In genomic region chr11:47216141-47216798, GRCh38 we compare ENCODE assay signal across 8 cellular contexts. TPM values are rescaled to one million over a fixed set of nuclear protein-coding genes. Genes with fewer than 3 reads are reported as not detected.
DNase-seq lines count a peak whose midpoint lies in the region; ATAC-seq, FAIRE-seq and TF ChIP-seq lines count a peak whose summit lies in the region.

No MANE protein-coding gene starts in this region.

- peaks cover 18 to 27% of the 10 kb centered on the region in 2 donors for H3K36me3 Mint-ChIP-seq in CD14-positive monocyte
- H3K36me3 Mint-ChIP-seq in neural progenitor cell: no peaks in the 10 kb centered on the region

- peak; percentile 40 for FAIRE-seq in GM19239 (lab: Jason Lieb, UNC)

- no peaks in the 10 kb centered on the region for H3K9me3 Mint-ChIP-seq in CD14-positive monocyte
- H3K9me3 Mint-ChIP-seq in neural progenitor cell: no peaks in the 10 kb centered on the region

- H3K4me1 Mint-ChIP-seq in CD14-positive monocyte (peaks cover 32% of the 10 kb centered on the region), neural progenitor cell (peaks cover 23% of the 10 kb centered on the region)

- intact Hi-C loops in CD14-positive monocyte (cut with micrococcal nuclease): loop anchor here (5.0 kb wide), 2 partner anchors 36 to 39 kb away; partner anchors contain the start of gene ARFGAP2 (in 2 of the 2)

- WGBS in esophagus, 2 donors: 2 to 10% methylated on average over 12 of the region's 12 CpGs

- H3K27me3 ChIP-seq in esophagus (ENCODE audit: control insufficient read depth in 1 of 2, insufficient read depth in 2 of 2, low read length in 2 of 2) (no peaks in the 10 kb centered on the region), neural progenitor cell (no peaks in the 10 kb centered on the region)

- H3K9ac ChIP-seq in neural progenitor cell: peak overlapping the region; percentile 67

- H3K4me3 ChIP-seq in esophagus (ENCODE audit: low read depth in 1 of 2, low read length in 2 of 2): peak overlapping the region; percentile 65 to 77
- H3K4me3 ChIP-seq in neural progenitor cell: peak overlapping the region; percentile 54

- H3K27ac Mint-ChIP-seq in CD14-positive monocyte: peak overlapping the region; percentile 63 to 97 (median 83)
- no peak overlapping the region for H3K27ac Mint-ChIP-seq in neural progenitor cell

- H3K27me3 Mint-ChIP-seq in CD14-positive monocyte (ENCODE audit: low read depth in 3 of 3): no peaks in the 10 kb centered on the region
- H3K27me3 Mint-ChIP-seq in neural progenitor cell (ENCODE audit: insufficient read depth, low read depth): peaks cover 15% of the 10 kb centered on the region

- H3K4me3 Mint-ChIP-seq in CD14-positive monocyte (peak overlapping the region; percentile 98 to 100), neural progenitor cell (peak overlapping the region; percentile 86)

- no peak for TF ChIP-seq CTCF in CD14-positive monocyte (IDR thresholded peaks at IDR 0.05)
- peak; percentile 19 for TF ChIP-seq CTCF in neural progenitor cell (IDR thresholded peaks at IDR 0.05)

- H3K79me2 ChIP-seq in neural progenitor cell (ENCODE audit: low read depth): peaks cover 45% of the 10 kb centered on the region

- H3K27ac ChIP-seq in esophagus (ENCODE audit: low read depth in 2 of 2, low read length in 1 of 2): peak overlapping the region; percentile 90 to 99
- H3K27ac ChIP-seq in neural progenitor cell: no peak overlapping the region

- H2AFZ ChIP-seq in neural progenitor cell (replicated peaks): no peak overlapping the region

- no peak for ATAC-seq in HG03521 (IDR thresholded peaks at IDR 0.05; ENCODE audit: unreplicated experiment)

- H4K20me1 ChIP-seq in neural progenitor cell (ENCODE audit: low read depth): peaks cover 3% of the 10 kb centered on the region

- DNase-seq in CD14-positive monocyte (ENCODE audit: low spot score): no peak
- DNase-seq in GM19239 (ENCODE audit: insufficient read length, low spot score): no peak
- peak; percentile 16 for DNase-seq in NCI-H1092 (lab: John Stamatoyannopoulos, UW)
- DNase-seq in activated CD8-positive, alpha-beta memory T cell treated with anti-CD3 and anti-CD28 coated beads for 24 hours: peak; percentile 88
- DNase-seq in neural progenitor cell (ENCODE audit: low spot score): peak; percentile 32
- DNase-seq in stromal cell of bone marrow (ENCODE audit: low read depth): peak; percentile 82

- H3K4me1 ChIP-seq in esophagus (ENCODE audit: control insufficient read depth in 2 of 2, insufficient read depth in 2 of 2, low read length in 1 of 2): peaks cover 2 to 8% of the 10 kb centered on the region in 2 donors
- peaks cover 28% of the 10 kb centered on the region for H3K4me1 ChIP-seq in neural progenitor cell

- no peaks in the 10 kb centered on the region for H3K9me3 ChIP-seq in esophagus (ENCODE audit: control insufficient read depth in 2 of 2, insufficient read depth in 1 of 2, low read depth in 1 of 2, low read length in 1 of 2)
- no peaks in the 10 kb centered on the region for H3K9me3 ChIP-seq in neural progenitor cell (ENCODE audit: low read depth)

- peaks cover 9% of the 10 kb centered on the region for H3F3A ChIP-seq in neural progenitor cell (ENCODE audit: low read depth)

- H3K36me3 ChIP-seq in esophagus (ENCODE audit: control insufficient read depth in 2 of 2, insufficient read depth in 2 of 2, low read length in 1 of 2) (peaks cover 0 to 4% of the 10 kb centered on the region in 2 donors), neural progenitor cell (no peaks in the 10 kb centered on the region)

- peak overlapping the region; percentile 86 for H3K4me2 ChIP-seq in neural progenitor cell

RNA-seq across cellular contexts. Expression of gene DDB2, which starts 1.5 kb away (rescaled TPM):
- polyA plus RNA-seq in CD14-positive monocyte (1 to 10 TPM; 5.9 to 9.0 TPM), esophagus (10 to 100 TPM; 41.9 to 54.3 TPM)
- 61.4 and 76.9 TPM in 2 replicates for total RNA-seq in neural progenitor cell (ENCODE audit: low replicate concordance)

RNA-seq across cellular contexts. Expression of gene PACSIN3, which starts 30.0 kb away (rescaled TPM):
- polyA plus RNA-seq in CD14-positive monocyte: not detected
- 10 to 100 TPM; 54.7 to 55.6 TPM for polyA plus RNA-seq in esophagus
- 7.1 and 11.2 TPM in 2 replicates for total RNA-seq in neural progenitor cell (ENCODE audit: low replicate concordance)

RNA-seq across cellular contexts. Expression of gene ACP2, which starts 32.3 kb away (rescaled TPM):
- polyA plus RNA-seq in CD14-positive monocyte (10 to 100 TPM; 13.1 to 20.5 TPM), esophagus (10 to 100 TPM; 10.7 to 14.4 TPM)
- total RNA-seq in neural progenitor cell (ENCODE audit: low replicate concordance): 23.9 and 24.3 TPM in 2 replicates

RNA-seq across cellular contexts. Expression of gene ARFGAP2, which starts 39.6 kb away (rescaled TPM):
- 10 to 100 TPM; 59.7 to 61.0 TPM for polyA plus RNA-seq in CD14-positive monocyte
- 10 to 100 TPM; 47.7 to 49.6 TPM for polyA plus RNA-seq in esophagus
- total RNA-seq in neural progenitor cell (ENCODE audit: low replicate concordance): 95.0 and 160 TPM in 2 replicates

RNA-seq across cellular contexts. Expression of gene NR1H3, which starts 41.5 kb away (rescaled TPM):
- 1 to 10 TPM; 4.4 to 9.3 TPM for polyA plus RNA-seq in CD14-positive monocyte
- polyA plus RNA-seq in esophagus: 10 to 100 TPM; 10.9 to 12.0 TPM
- 7.5 and 10.7 TPM in 2 replicates for total RNA-seq in neural progenitor cell (ENCODE audit: low replicate concordance)

Comparison
In these comparisons a context has a peak if more than half of its experiments do, and no peak if none do; other contexts are left out.
1. DNase-seq: peak in NCI-H1092 (single experiment), activated CD8-positive, alpha-beta memory T cell treated with anti-CD3 and anti-CD28 coated beads for 24 hours (single experiment), neural progenitor cell (single experiment) and stromal cell of bone marrow (single experiment); none in CD14-positive monocyte (single experiment) and GM19239 (single experiment).
2. RNA of gene DDB2, which starts 1.5 kb away (polyA plus RNA-seq): 41.9 to 54.3 TPM in esophagus; 5.9 to 9.0 TPM in CD14-positive monocyte; every median in the first group is over 4 times any median in the second.
3. RNA of gene PACSIN3, which starts 30.0 kb away (polyA plus RNA-seq): 54.7 to 55.6 TPM in esophagus; not detected in CD14-positive monocyte; every median in the first group is over 10 times any median in the second.